In genomic region chr6:144849920-144850319, GRCh38 we compare ENCODE assay signal across 23 cellular contexts.
DNase-seq lines count a peak whose midpoint lies in the region.
"Had no signal": no experiment of that assay in that cellular context is flagged by ENCODE, and none has a peak within 500 bp of the region (broad histone marks: within the 10 kb centered on the region; RNA-seq: fewer than 3 reads in every experiment).

No MANE protein-coding gene starts in this region.

- H3K79me2 ChIP-seq in Karpas-422 (ENCODE audit: low read length) = no peaks in the 10 kb centered on the region

- H3K27ac Mint-ChIP-seq in immature natural killer cell = peak overlapping the region in 5 of 6 donors; percentile 9 to 72 (median 58)
- H3K27ac Mint-ChIP-seq: T-helper 2 cell treated with Interferon-gamma antibody and Interleukin-4, amounts not matched to agents 5 μg/mL and 100 μg/mL, for 36 hours had no signal

- H3K4me3 Mint-ChIP-seq in immature natural killer cell = no peak overlapping the region
- H3K4me3 Mint-ChIP-seq: IgD-negative memory B cell; T-helper 2 cell treated with Interferon-gamma antibody and Interleukin-4, amounts not matched to agents 5 μg/mL and 100 μg/mL, for 36 hours had no signal

- H3K36me3 ChIP-seq in Karpas-422 (ENCODE audit: insufficient read depth, low read length) = no peaks in the 10 kb centered on the region
- peaks cover 22% of the 10 kb centered on the region for H3K36me3 ChIP-seq in HAP-1 (replicated peaks)

- peaks cover 2 to 11% (median 4%) of the 10 kb centered on the region in 3 donors for H3K27me3 Mint-ChIP-seq in immature natural killer cell (ENCODE audit: low read depth in 3 of 3)
- H3K27me3 Mint-ChIP-seq: IgD-negative memory B cell had no signal

- H3K4me3 ChIP-seq in Karpas-422 (ENCODE audit: low read length) (no peak overlapping the region), HAP-1 (no peak overlapping the region)
- H3K4me3 ChIP-seq: BLaER1 treated with 17β-estradiol and CSF1 and Interleukin-3, amounts not matched to agents 10 nM and 100 nM; SJSA1 had no signal

- no peaks in the 10 kb centered on the region for H3K4me1 ChIP-seq in Karpas-422 (ENCODE audit: low read length)
- H3K4me1 ChIP-seq in HAP-1 = peaks cover 2% of the 10 kb centered on the region; the same call in 1 of the 2 replicates
- H3K4me1 ChIP-seq: SJSA1 had no signal

- H3K9me3 ChIP-seq in Karpas-422 (ENCODE audit: low read length) = no peaks in the 10 kb centered on the region
- H3K9me3 ChIP-seq in HAP-1 = no peaks in the 10 kb centered on the region
- H3K9me3 ChIP-seq: BLaER1 treated with 17β-estradiol and CSF1 and Interleukin-3, amounts not matched to agents 10 nM and 100 nM; SJSA1 had no signal

- no peak overlapping the region for H3K9ac ChIP-seq in Karpas-422 (ENCODE audit: low read length)
- H3K9ac ChIP-seq: BLaER1 treated with 17β-estradiol and CSF1 and Interleukin-3, amounts not matched to agents 10 nM and 100 nM had no signal

- H4K20me1 ChIP-seq in Karpas-422 (ENCODE audit: insufficient read depth, low read depth, low read length) = no peaks in the 10 kb centered on the region
- H4K20me1 ChIP-seq: BLaER1 treated with 17β-estradiol and CSF1 and Interleukin-3, amounts not matched to agents 10 nM and 100 nM had no signal

- H3K27me3 ChIP-seq in Karpas-422 (ENCODE audit: low read length) = no peaks in the 10 kb centered on the region
- H3K27me3 ChIP-seq in HAP-1 (ENCODE audit: low read depth) = no peaks in the 10 kb centered on the region
- H3K27me3 ChIP-seq: BLaER1 treated with 17β-estradiol and CSF1 and Interleukin-3, amounts not matched to agents 10 nM and 100 nM; SJSA1 had no signal

- H3K27ac ChIP-seq in Karpas-422 (ENCODE audit: low read length) = no peak overlapping the region
- H3K27ac ChIP-seq: BLaER1 treated with 17β-estradiol and CSF1 and Interleukin-3, amounts not matched to agents 10 nM and 100 nM; SJSA1 had no signal

- peaks cover 16 to 49% (median 38%) of the 10 kb centered on the region in 3 donors for H3K36me3 Mint-ChIP-seq in immature natural killer cell

- H3K9me2 ChIP-seq in Karpas-422 (replicated peaks; ENCODE audit: insufficient read depth, low read length) = no peaks in the 10 kb centered on the region

- in situ Hi-C loops in HAP-1 (cut with MboI; ENCODE audit: low sequenced_read_pairs) (no loop called here), ACHN (cut with HindIII; ENCODE audit: low pct_ligation_motif_present, low pct_unique_long_range_greater_than_20kb, low sequenced_read_pairs) (no loop called here)

- H3K4me2 ChIP-seq in Karpas-422 (ENCODE audit: low read depth, low read length, poor library complexity, severe bottlenecking) = no peak overlapping the region
- H3K4me2 ChIP-seq: BLaER1 treated with 17β-estradiol and CSF1 and Interleukin-3, amounts not matched to agents 10 nM and 100 nM had no signal

- DNase-seq in NCI-H526 (lab: John Stamatoyannopoulos, UW) (peak; percentile 12 to 21), NCI-H526 treated with DMSO at 0.1 percent for 48 hours (lab: John Stamatoyannopoulos, UW) (no peak), Karpas-422 (peak; percentile 17), NCI-H69 (lab: John Stamatoyannopoulos, UW) (peak; percentile 10), immature natural killer cell (no peak), HAP-1 (ENCODE audit: low spot score in 2 of 2) (no peak), ACHN (no peak), globus pallidus (ENCODE audit: low spot score) (no peak)
- DNase-seq: AML-193, Calu3, DMS79 treated with DMSO at 0.1 percent for 48 hours, GF-D8, GOT3, HCEC 1CT, NCI-H1092 treated with DMSO at 0.1 percent for 48 hours, NCI-H1694, NCI-H2029 treated with DMSO at 0.1 percent for 48 hours, NCI-H446 treated with DMSO at 0.1 percent for 48 hours, PC-3 had no signal

- H3K9me3 Mint-ChIP-seq in immature natural killer cell = no peaks in the 10 kb centered on the region
- H3K9me3 Mint-ChIP-seq: IgD-negative memory B cell; T-helper 2 cell treated with Interferon-gamma antibody and Interleukin-4, amounts not matched to agents 5 μg/mL and 100 μg/mL, for 36 hours had no signal

- peaks cover 29 to 63% of the 10 kb centered on the region in 2 donors for H3K4me1 Mint-ChIP-seq in immature natural killer cell

- H2AFZ ChIP-seq in Karpas-422 (ENCODE audit: low read length) = no peak overlapping the region

Comparison
In these comparisons a context has a peak if more than half of its experiments do, and no peak if none do; other contexts are left out.
1. DNase-seq: peak in NCI-H526 (2 of 2), Karpas-422 (single experiment) and NCI-H69 (single experiment); none in NCI-H526 treated with DMSO at 0.1 percent for 48 hours (single experiment), immature natural killer cell (0 of 3), HAP-1 (0 of 2), ACHN (single experiment) and globus pallidus (single experiment).